ENCODE assay signal across 21 cellular contexts in the genomic region with DNA sequence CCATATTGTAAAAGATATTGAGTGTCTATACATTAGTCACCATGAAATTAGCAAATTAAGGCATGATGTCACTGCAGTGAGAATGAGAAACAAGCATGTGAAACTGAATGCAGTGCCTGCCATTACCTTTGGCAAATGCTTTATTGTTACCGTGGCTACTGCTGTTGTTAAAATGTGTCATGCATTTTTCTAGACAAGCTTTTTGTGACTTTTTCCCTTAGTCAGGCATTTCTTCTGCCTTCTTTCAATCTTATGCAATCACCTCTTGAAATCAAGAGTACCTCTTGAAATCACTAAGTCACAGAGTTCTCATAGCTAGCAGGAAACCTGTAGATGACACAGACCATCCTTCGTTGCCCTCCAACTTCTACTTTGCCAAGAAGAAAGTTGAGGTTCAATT.
DNase-seq lines count a peak whose midpoint lies in the region; ATAC-seq and TF ChIP-seq lines count a peak whose summit lies in the region.
"Had no signal": no experiment of that assay in that cellular context is flagged by ENCODE, and none has a peak within 500 bp of the region (broad histone marks: within the 10 kb centered on the region; RNA-seq: fewer than 3 reads in every experiment).

No MANE protein-coding gene starts in this region.

- H3K4me3 ChIP-seq in thyroid gland (replicated peaks in 1 of 3) (no peak overlapping the region), aorta (ENCODE audit: low read length in 2 of 2) (no peak overlapping the region)
- H3K4me3 ChIP-seq: sigmoid colon, thoracic aorta had no signal

- H3K27me3 ChIP-seq in thyroid gland, result no peaks in the 10 kb centered on the region
- no peaks in the 10 kb centered on the region for H3K27me3 ChIP-seq in aorta (ENCODE audit: control insufficient read depth in 1 of 2, insufficient read depth in 2 of 2, low read length in 1 of 2)
- H3K27me3 ChIP-seq: sigmoid colon had no signal

- peaks cover 5 to 8% of the 10 kb centered on the region in 2 donors for H3K4me1 ChIP-seq in thyroid gland
- H3K4me1 ChIP-seq in aorta (ENCODE audit: control insufficient read depth in 1 of 2, insufficient read depth in 2 of 2, low read length in 2 of 2), result no peaks in the 10 kb centered on the region
- H3K4me1 ChIP-seq: sigmoid colon had no signal

- no peak for TF ChIP-seq CTCF in thyroid gland (IDR thresholded peaks at IDR 0.05)

- H3K27ac ChIP-seq in thyroid gland (peak overlapping the region in 2 of 3 donors; percentile 35 to 55), aorta (ENCODE audit: low read depth in 1 of 2, low read length in 2 of 2) (no peak overlapping the region)
- H3K27ac ChIP-seq: sigmoid colon, thoracic aorta, WERI-Rb-1 had no signal

- intact Hi-C loops in thyroid gland (cut with DNase I) (no loop called here), aorta (cut with DNase I) (no loop called here)

- H3K36me3 ChIP-seq in thyroid gland (no peaks in the 10 kb centered on the region), aorta (ENCODE audit: control insufficient read depth in 1 of 2, insufficient read depth in 2 of 2, low read length in 1 of 2) (no peaks in the 10 kb centered on the region)
- H3K36me3 ChIP-seq: sigmoid colon, thoracic aorta, WERI-Rb-1 had no signal

- DNase-seq in HT1080 (ENCODE audit: low read depth) (peak; percentile 13), amniotic epithelial cell (ENCODE audit: low read depth) (peak; percentile 14), iris pigment epithelial cell (ENCODE audit: low read depth) (peak; percentile 0), thyroid gland (peak; percentile 5 to 6), aorta (no peak), NCI-H524 (lab: John Stamatoyannopoulos, UW) (no peak)
- no peak for DNase-seq in activated CD4-positive, alpha-beta T cell treated with anti-CD3 and anti-CD28 coated beads, Interleukin-2, amount 50 U/mL, for 4 hours
- DNase-seq: activated CD8-positive, alpha-beta T cell treated with anti-CD3 and anti-CD28 coated beads, Interleukin-2, amount 10 ng/mL, durations not matched to agents 7 days and 5 days; activated T-cell treated with anti-CD3 and anti-CD28 coated beads, Interleukin-2, amount 50 U/mL, for 72 hours; C1 segment of cervical spinal cord; DMS79 treated with DMSO at 0.1 percent for 48 hours; KG1; midbrain; NCI-H1105; NCI-H2171 treated with DMSO at 0.1 percent for 48 hours; nucleus accumbens; RPMI8226; sigmoid colon; stimulated activated CD4-positive, alpha-beta T cell treated with anti-CD3 and anti-CD28 coated beads, Interleukin-4, amount 100 ng/mL, for 24 hours; WERI-Rb-1 had no signal

- no peak for TF ChIP-seq POLR2A in thyroid gland (IDR thresholded peaks at IDR 0.05)

- ATAC-seq in aorta (ENCODE audit: low FRiP score), result no peak
- ATAC-seq: activated CD8-positive, alpha-beta T cell treated with anti-CD3 and anti-CD28 coated beads, Interleukin-2, amount 10 ng/mL, durations not matched to agents 7 days and 5 days; activated T-cell treated with anti-CD3 and anti-CD28 coated beads, Interleukin-2, amount 50 U/mL, for 72 hours had no signal

- H3K9me3 ChIP-seq in thyroid gland, result no peaks in the 10 kb centered on the region
- no peaks in the 10 kb centered on the region for H3K9me3 ChIP-seq in aorta (ENCODE audit: control insufficient read depth, low read length)
- H3K9me3 ChIP-seq: sigmoid colon, thoracic aorta had no signal

- WGBS in thyroid gland, 2 donors, result 25 to 40% methylated on average over 2 of the region's 2 CpGs
- 52 to 63% methylated on average over 2 of the region's 2 CpGs for WGBS in aorta, 2 donors

Comparison
In these comparisons a context has a peak if more than half of its experiments do, and no peak if none do; other contexts are left out.
1. DNase-seq: peak in HT1080 (single experiment), amniotic epithelial cell (single experiment), iris pigment epithelial cell (single experiment) and thyroid gland (2 of 2); none in activated CD4-positive, alpha-beta T cell treated with anti-CD3 and anti-CD28 coated beads, Interleukin-2, amount 50 U/mL, for 4 hours (0 of 2), aorta (0 of 2) and NCI-H524 (0 of 2).
2. H3K27ac ChIP-seq: peak in thyroid gland (2 of 3); none in aorta (0 of 2).